8 cellular contexts compared by ENCODE assay signal in the genomic region with DNA sequence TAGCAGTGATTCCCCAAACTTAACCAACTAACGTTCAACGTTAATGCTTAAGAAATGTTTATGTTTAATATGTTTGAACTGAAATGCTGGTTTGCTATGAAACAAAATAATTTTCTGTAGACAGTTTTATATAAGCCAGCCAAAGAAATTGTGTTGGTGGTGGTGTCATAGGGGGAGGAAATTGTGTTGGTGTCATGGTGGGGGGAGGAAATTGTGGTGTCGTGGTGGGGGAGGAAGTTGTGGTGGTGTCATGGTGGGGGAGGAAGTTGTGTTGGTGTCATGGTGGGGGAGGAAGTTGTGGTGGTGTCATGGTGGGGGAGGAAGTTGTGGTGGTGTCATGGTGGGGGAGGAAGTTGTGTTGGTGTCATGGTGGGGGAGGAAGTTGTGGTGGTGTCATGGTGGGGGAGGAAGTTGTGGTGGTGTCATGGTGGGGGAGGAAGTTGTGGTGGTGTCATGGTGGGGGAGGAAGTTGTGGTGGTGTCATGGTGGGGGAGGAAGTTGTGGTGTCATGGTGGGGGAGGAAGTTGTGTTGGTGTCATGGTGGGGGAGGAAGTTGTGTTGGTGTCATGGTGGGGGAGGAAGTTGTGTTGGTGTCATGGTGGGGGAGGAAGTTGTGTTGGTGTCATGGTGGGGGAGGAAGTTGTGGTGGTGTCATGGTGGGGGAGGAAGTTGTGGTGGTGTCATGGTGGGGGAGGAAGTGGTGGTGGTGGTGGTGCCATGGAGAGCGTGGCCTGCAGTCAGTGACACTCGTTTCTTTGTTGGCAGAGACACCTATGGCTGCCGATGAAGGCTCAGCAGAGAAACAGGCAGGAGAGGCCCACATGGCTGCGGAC.
DNase-seq lines count a peak whose midpoint lies in the region; ATAC-seq, FAIRE-seq and TF ChIP-seq lines count a peak whose summit lies in the region.
"Not testable (repeated sequence)": the region's sequence is repeated elsewhere in the genome, so short reads cannot be mapped to it uniquely, and the experiment has no call there.

No MANE protein-coding gene starts in this region.

- not testable (repeated sequence) for H2BK120ac ChIP-seq in neuronal stem cell (ENCODE audit: low read depth, low read length)

- H3K18ac ChIP-seq in neuronal stem cell (ENCODE audit: low read length) = not testable (repeated sequence)

- not testable (repeated sequence) for H3K27me3 Mint-ChIP-seq in activated T-cell treated with anti-CD3 and anti-CD28 coated beads, Interleukin-2, amount 50 U/mL, for 24 hours; activated naive CD8-positive, alpha-beta T cell treated with anti-CD3 and anti-CD28 coated beads, Interleukin-2, amount 10 ng/mL, durations not matched to agents 7 days and 5 days
- peaks cover 33 to 64% (median 48%) of the 10 kb centered on the region in 3 donors for H3K27me3 Mint-ChIP-seq in immature natural killer cell (ENCODE audit: low read depth in 3 of 3)

- peak overlapping the region; percentile 72 for H3K27ac Mint-ChIP-seq in activated T-cell treated with anti-CD3 and anti-CD28 coated beads, Interleukin-2, amount 50 U/mL, for 24 hours
- H3K27ac Mint-ChIP-seq in activated naive CD8-positive, alpha-beta T cell treated with anti-CD3 and anti-CD28 coated beads, Interleukin-2, amount 10 ng/mL, durations not matched to agents 7 days and 5 days = peak overlapping the region; percentile 87
- H3K27ac Mint-ChIP-seq in immature natural killer cell = peak overlapping the region; percentile 79 to 98 (median 89)

- not testable (repeated sequence) for H3K14ac ChIP-seq in neuronal stem cell (ENCODE audit: low read length)

- not testable (repeated sequence) for H4K91ac ChIP-seq in neuronal stem cell (ENCODE audit: low read depth, low read length, poor library complexity)

- DNase-seq in DND-41 (peak; percentile 22), T-helper 22 cell (ENCODE audit: low read depth) (peak; percentile 19), immature natural killer cell (peak; percentile 38 to 53 (median 45))
- not testable (repeated sequence) for DNase-seq in Karpas-422; activated T-cell treated with anti-CD3 and anti-CD28 coated beads, Interleukin-2, amount 50 U/mL, for 24 hours; neuronal stem cell (ENCODE audit: low spot score); urothelium cell line (ENCODE audit: low spot score)
- peak; percentile 48 for DNase-seq in activated naive CD8-positive, alpha-beta T cell treated with anti-CD3 and anti-CD28 coated beads, Interleukin-2, amount 10 ng/mL, durations not matched to agents 7 days and 5 days

- H4K20me1 ChIP-seq in DND-41 (ENCODE audit: insufficient read depth, low read length) = peaks cover 19% of the 10 kb centered on the region; the same call in 1 of the 2 replicates
- H4K20me1 ChIP-seq in Karpas-422 (ENCODE audit: insufficient read depth, low read depth, low read length) = not testable (repeated sequence)

- H2BK5ac ChIP-seq in neuronal stem cell (ENCODE audit: low read length) = not testable (repeated sequence)

- H3K36me3 ChIP-seq in DND-41 (ENCODE audit: insufficient read depth, low read length) (peaks cover 77% of the 10 kb centered on the region), Karpas-422 (ENCODE audit: insufficient read depth, low read length) (peaks cover 41% of the 10 kb centered on the region), neuronal stem cell (replicated peaks in 1 of 2; ENCODE audit: control insufficient read depth in 2 of 2, insufficient read depth in 2 of 2, low read length in 2 of 2) (peaks cover 39 to 86% of the 10 kb centered on the region in 2 donors)

- not testable (repeated sequence) for H2AK5ac ChIP-seq in neuronal stem cell (ENCODE audit: low read depth, low read length)

- peaks cover 30% of the 10 kb centered on the region for H3K9me3 Mint-ChIP-seq in activated T-cell treated with anti-CD3 and anti-CD28 coated beads, Interleukin-2, amount 50 U/mL, for 24 hours
- H3K9me3 Mint-ChIP-seq in activated naive CD8-positive, alpha-beta T cell treated with anti-CD3 and anti-CD28 coated beads, Interleukin-2, amount 10 ng/mL, durations not matched to agents 7 days and 5 days = peaks cover 32% of the 10 kb centered on the region
- peaks cover 10 to 41% (median 28%) of the 10 kb centered on the region in 6 donors for H3K9me3 Mint-ChIP-seq in immature natural killer cell

- peaks cover 27% of the 10 kb centered on the region for H3K4me1 Mint-ChIP-seq in activated T-cell treated with anti-CD3 and anti-CD28 coated beads, Interleukin-2, amount 50 U/mL, for 24 hours (ENCODE audit: low read depth)
- H3K4me1 Mint-ChIP-seq in activated naive CD8-positive, alpha-beta T cell treated with anti-CD3 and anti-CD28 coated beads, Interleukin-2, amount 10 ng/mL, durations not matched to agents 7 days and 5 days = peaks cover 12% of the 10 kb centered on the region
- H3K4me1 Mint-ChIP-seq in immature natural killer cell = peaks cover 42 to 69% of the 10 kb centered on the region in 2 donors

- peaks cover 15% of the 10 kb centered on the region for H3K79me1 ChIP-seq in neuronal stem cell (ENCODE audit: low read depth, low read length)

- FAIRE-seq in urothelium cell line (lab: Jason Lieb, UNC) = peak; percentile 99

- H3K4ac ChIP-seq in neuronal stem cell (ENCODE audit: low read length) = not testable (repeated sequence)

- H3K79me2 ChIP-seq in DND-41 (ENCODE audit: insufficient read depth, low read length) (peaks cover 31% of the 10 kb centered on the region), Karpas-422 (ENCODE audit: low read length) (peaks cover 38% of the 10 kb centered on the region)

- H3K4me3 Mint-ChIP-seq in activated T-cell treated with anti-CD3 and anti-CD28 coated beads, Interleukin-2, amount 50 U/mL, for 24 hours = not testable (repeated sequence)
- peak overlapping the region; percentile 40 for H3K4me3 Mint-ChIP-seq in activated naive CD8-positive, alpha-beta T cell treated with anti-CD3 and anti-CD28 coated beads, Interleukin-2, amount 10 ng/mL, durations not matched to agents 7 days and 5 days
- H3K4me3 Mint-ChIP-seq in immature natural killer cell = peak overlapping the region; percentile 13 to 71 (median 53)

- H3K23ac ChIP-seq in neuronal stem cell (ENCODE audit: low read depth, low read length, poor library complexity) = peak overlapping the region; percentile 14

- POLR2A ChIA-PET in activated naive CD8-positive, alpha-beta T cell treated with anti-CD3 and anti-CD28 coated beads, Interleukin-2, amount 10 ng/mL, durations not matched to agents 7 days and 5 days (lab: Charles Lee) = not testable (repeated sequence)

- H2BK12ac ChIP-seq in neuronal stem cell (ENCODE audit: low read length) = not testable (repeated sequence)

- not testable (repeated sequence) for H4K8ac ChIP-seq in neuronal stem cell (ENCODE audit: low read depth, low read length)

- H2BK15ac ChIP-seq in neuronal stem cell (ENCODE audit: low read length) = not testable (repeated sequence)

- peaks cover 85% of the 10 kb centered on the region for H3K36me3 Mint-ChIP-seq in activated T-cell treated with anti-CD3 and anti-CD28 coated beads, Interleukin-2, amount 50 U/mL, for 24 hours (ENCODE audit: low read depth)
- peaks cover 80% of the 10 kb centered on the region for H3K36me3 Mint-ChIP-seq in activated naive CD8-positive, alpha-beta T cell treated with anti-CD3 and anti-CD28 coated beads, Interleukin-2, amount 10 ng/mL, durations not matched to agents 7 days and 5 days
- peaks cover 48 to 57% (median 55%) of the 10 kb centered on the region in 3 donors for H3K36me3 Mint-ChIP-seq in immature natural killer cell

- H3K27ac ChIP-seq in DND-41 (ENCODE audit: low read length) (peak overlapping the region; percentile 60), Karpas-422 (ENCODE audit: low read length) (peak overlapping the region; percentile 54)
- H3K27ac ChIP-seq in neuronal stem cell (replicated peaks; ENCODE audit: low read length) = not testable (repeated sequence)

- H3K4me1 ChIP-seq in DND-41 (ENCODE audit: insufficient read depth, low read length); neuronal stem cell (ENCODE audit: control insufficient read depth in 2 of 2, insufficient read depth in 1 of 2, low read depth in 1 of 2, low read length in 2 of 2): not testable (repeated sequence)
- peaks cover 14% of the 10 kb centered on the region for H3K4me1 ChIP-seq in Karpas-422 (ENCODE audit: low read length)

- H2AFZ ChIP-seq in DND-41 (ENCODE audit: low read depth, low read length); Karpas-422 (ENCODE audit: low read length); neuronal stem cell (ENCODE audit: low read length): not testable (repeated sequence)

- not testable (repeated sequence) for H3K9me2 ChIP-seq in Karpas-422 (replicated peaks; ENCODE audit: insufficient read depth, low read length)

- not testable (repeated sequence) for H3K4me3 ChIP-seq in DND-41 (ENCODE audit: low read depth in 1 of 2, low read length in 2 of 2)
- H3K4me3 ChIP-seq in Karpas-422 (ENCODE audit: low read length) = peak overlapping the region; percentile 1; the same call in 1 of the 2 replicates
- H3K4me3 ChIP-seq in neuronal stem cell (ENCODE audit: low read length in 2 of 2) = peak overlapping the region in 1 of 2 donors; percentile 33

- H3K9me3 ChIP-seq in DND-41 (ENCODE audit: insufficient read depth, low read length, severe bottlenecking) (peaks cover 15% of the 10 kb centered on the region), neuronal stem cell (replicated peaks in 1 of 2; ENCODE audit: control insufficient read depth in 2 of 2, insufficient read depth in 1 of 2, low read depth in 1 of 2, low read length in 2 of 2) (peaks cover 14 to 40% of the 10 kb centered on the region in 2 donors)
- H3K9me3 ChIP-seq in Karpas-422 (ENCODE audit: low read length) = not testable (repeated sequence)

- not testable (repeated sequence) for H3K27me3 ChIP-seq in DND-41 (ENCODE audit: insufficient read depth, low read length, poor library complexity); Karpas-422 (ENCODE audit: low read length); neuronal stem cell (ENCODE audit: control insufficient read depth in 3 of 3, insufficient read depth in 3 of 3, low read depth in 1 of 3, low read length in 3 of 3)

- not testable (repeated sequence) for TF ChIP-seq CTCF in DND-41 (IDR thresholded peaks at IDR 0.05; ENCODE audit: borderline replicate concordance, extremely low read depth, low read length, poor library complexity, severe bottlenecking)

- not testable (repeated sequence) for H3K9ac ChIP-seq in DND-41 (ENCODE audit: low read depth, low read length); Karpas-422 (ENCODE audit: low read length); neuronal stem cell (ENCODE audit: low read depth, low read length, poor library complexity)

- H3K4me2 ChIP-seq in DND-41 (ENCODE audit: insufficient read depth, low read length); Karpas-422 (ENCODE audit: low read depth, low read length, poor library complexity, severe bottlenecking); neuronal stem cell (ENCODE audit: insufficient read depth, low read length, poor library complexity, severe bottlenecking): not testable (repeated sequence)

- not testable (repeated sequence) for ATAC-seq in DND-41 (ENCODE audit: insufficient read depth, low read depth); activated naive CD8-positive, alpha-beta T cell treated with anti-CD3 and anti-CD28 coated beads, Interleukin-2, amount 10 ng/mL, durations not matched to agents 7 days and 5 days (ENCODE audit: low read depth)

- WGBS in neuronal stem cell (ENCODE audit: extremely low coverage in 2 of 2, insufficient read length in 2 of 2, insufficient replicate concordance in 1 of 2), 2 donors = no CpG with 5 or more reads among the region's 7 CpGs
